In genomic region chr3:48656841-48657281, GRCh38 we compare ENCODE assay signal across 9 cellular contexts. TPM values are rescaled to one million over a fixed set of nuclear protein-coding genes. Genes with fewer than 3 reads are reported as not detected.
DNase-seq lines count a peak whose midpoint lies in the region; ATAC-seq, FAIRE-seq and TF ChIP-seq lines count a peak whose summit lies in the region.
"Had no signal": no experiment of that assay in that cellular context is flagged by ENCODE, and none has a peak within 500 bp of the region (broad histone marks: within the 10 kb centered on the region; RNA-seq: fewer than 3 reads in every experiment).

No MANE protein-coding gene starts in this region.

- no peaks in the 10 kb centered on the region for H3K9me3 Mint-ChIP-seq in activated T-helper 2 cell treated with anti-CD3 and anti-CD28 coated beads, Interferon-gamma antibody, Interleukin-2, Interleukin-4, amounts not matched to agents 10 μg/mL and 5 μg/mL and 100 μg/mL, durations not matched to agents 14 hours and 24 hours and 36 hours
- no peaks in the 10 kb centered on the region for H3K9me3 Mint-ChIP-seq in stimulated activated naive CD8-positive, alpha-beta T cell treated with anti-CD3 and anti-CD28 coated beads, Interleukin-15, amount 100 ng/mL, for 72 hours

- TF ChIP-seq POLR2A in lower leg skin (IDR thresholded peaks at IDR 0.05), result no peak

- peak overlapping the region; percentile 75 for H3K4me3 Mint-ChIP-seq in activated T-helper 2 cell treated with anti-CD3 and anti-CD28 coated beads, Interferon-gamma antibody, Interleukin-2, Interleukin-4, amounts not matched to agents 10 μg/mL and 5 μg/mL and 100 μg/mL, durations not matched to agents 14 hours and 24 hours and 36 hours (ENCODE audit: low read depth)
- H3K4me3 Mint-ChIP-seq in stimulated activated naive CD8-positive, alpha-beta T cell treated with anti-CD3 and anti-CD28 coated beads, Interleukin-15, amount 100 ng/mL, for 72 hours, result peak overlapping the region; percentile 84 to 90

- H3K4me3 ChIP-seq in Jurkat, Clone E6-1 (ENCODE audit: low read length), result peak overlapping the region; percentile 63
- peak overlapping the region; percentile 4 for H3K4me3 ChIP-seq in lower leg skin (ENCODE audit: low read depth, poor library complexity, severe bottlenecking)

- H3K4me1 Mint-ChIP-seq in activated T-helper 2 cell treated with anti-CD3 and anti-CD28 coated beads, Interferon-gamma antibody, Interleukin-2, Interleukin-4, amounts not matched to agents 10 μg/mL and 5 μg/mL and 100 μg/mL, durations not matched to agents 14 hours and 24 hours and 36 hours (ENCODE audit: low read depth), result peaks cover 6% of the 10 kb centered on the region
- peaks cover 43% of the 10 kb centered on the region for H3K4me1 Mint-ChIP-seq in stimulated activated naive CD8-positive, alpha-beta T cell treated with anti-CD3 and anti-CD28 coated beads, Interleukin-15, amount 100 ng/mL, for 72 hours

- intact Hi-C loops in activated T-helper 2 cell treated with anti-CD3 and anti-CD28 coated beads, Interferon-gamma antibody, Interleukin-2, Interleukin-4, amounts not matched to agents 10 μg/mL and 5 μg/mL and 100 μg/mL, durations not matched to agents 14 hours and 24 hours and 36 hours (cut with micrococcal nuclease), result loop anchor here (1.0 to 5.0 kb wide), 4 partner anchors 7 to 470 kb away; partner anchors contain the start of genes CDC25A and SLC26A6
- intact Hi-C loops in lower leg skin (cut with DNase I; ENCODE audit: low total_unique reads), result no loop called here

- peak overlapping the region; percentile 64 for H3K27ac Mint-ChIP-seq in activated T-helper 2 cell treated with anti-CD3 and anti-CD28 coated beads, Interferon-gamma antibody, Interleukin-2, Interleukin-4, amounts not matched to agents 10 μg/mL and 5 μg/mL and 100 μg/mL, durations not matched to agents 14 hours and 24 hours and 36 hours
- H3K27ac Mint-ChIP-seq in stimulated activated naive CD8-positive, alpha-beta T cell treated with anti-CD3 and anti-CD28 coated beads, Interleukin-15, amount 100 ng/mL, for 72 hours, result peak overlapping the region; percentile 87 to 91

- no peak for FAIRE-seq in frontal cortex (lab: Jason Lieb, UNC)

- peak; percentile 68 for DNase-seq in Jurkat, Clone E6-1 (ENCODE audit: low read depth, low spot score)
- DNase-seq in activated T-helper 2 cell treated with anti-CD3 and anti-CD28 coated beads, Interferon-gamma antibody, Interleukin-2, Interleukin-4, amounts not matched to agents 10 μg/mL and 5 μg/mL and 100 μg/mL, durations not matched to agents 14 hours and 24 hours and 36 hours (ENCODE audit: low spot score), result peak; percentile 30
- DNase-seq in lower leg skin (ENCODE audit: low spot score in 2 of 2) (no peak), hepatic stellate cell (ENCODE audit: low spot score) (no peak), frontal cortex (ENCODE audit: low spot score in 2 of 2) (no peak), putamen (ENCODE audit: low spot score) (no peak)
- peak; percentile 50 to 63 for DNase-seq in stimulated activated naive CD8-positive, alpha-beta T cell treated with anti-CD3 and anti-CD28 coated beads, Interleukin-15, amount 100 ng/mL, for 72 hours

- H3K36me3 Mint-ChIP-seq in activated T-helper 2 cell treated with anti-CD3 and anti-CD28 coated beads, Interferon-gamma antibody, Interleukin-2, Interleukin-4, amounts not matched to agents 10 μg/mL and 5 μg/mL and 100 μg/mL, durations not matched to agents 14 hours and 24 hours and 36 hours (ENCODE audit: low read depth), result peaks cover 13% of the 10 kb centered on the region

- TF ChIP-seq CTCF in lower leg skin (IDR thresholded peaks at IDR 0.05), result no peak

- 31 to 60% methylated on average over 16 to 34 of the region's 45 CpGs for WGBS in lower leg skin, 2 donors

- ATAC-seq in stimulated activated naive CD8-positive, alpha-beta T cell treated with anti-CD3 and anti-CD28 coated beads, Interleukin-15, amount 100 ng/mL, for 72 hours, result peak; percentile 26
- no peak for ATAC-seq in HG02885 (IDR thresholded peaks at IDR 0.05; ENCODE audit: poor library complexity, unreplicated experiment)

- peaks cover 4% of the 10 kb centered on the region for H3K27me3 Mint-ChIP-seq in activated T-helper 2 cell treated with anti-CD3 and anti-CD28 coated beads, Interferon-gamma antibody, Interleukin-2, Interleukin-4, amounts not matched to agents 10 μg/mL and 5 μg/mL and 100 μg/mL, durations not matched to agents 14 hours and 24 hours and 36 hours (ENCODE audit: low read depth)
- peaks cover 24% of the 10 kb centered on the region for H3K27me3 Mint-ChIP-seq in stimulated activated naive CD8-positive, alpha-beta T cell treated with anti-CD3 and anti-CD28 coated beads, Interleukin-15, amount 100 ng/mL, for 72 hours

RNA-seq across cellular contexts. Expression of gene CELSR3, which starts 5.8 kb away (rescaled TPM):
- 12.6 TPM for polyA plus RNA-seq in Jurkat, Clone E6-1 (2012; ENCODE audit: insufficient read depth, insufficient read length)
- 16.0 and 16.5 TPM in 2 replicates for total RNA-seq in activated T-helper 2 cell treated with anti-CD3 and anti-CD28 coated beads, Interferon-gamma antibody, Interleukin-2, Interleukin-4, amounts not matched to agents 10 μg/mL and 5 μg/mL and 100 μg/mL, durations not matched to agents 14 hours and 24 hours and 36 hours
- total RNA-seq in lower leg skin, result 1 to 10 TPM in 2 of 4 donors, under 1 TPM in 2; 0.59 to 4.7 (median 1.2) TPM
- total RNA-seq in frontal cortex, result 27.7 TPM

RNA-seq across cellular contexts. Expression of gene SLC26A6, which starts 21.6 kb away (rescaled TPM):
- 38.6 TPM for polyA plus RNA-seq in Jurkat, Clone E6-1 (2012; ENCODE audit: insufficient read depth, insufficient read length)
- total RNA-seq in activated T-helper 2 cell treated with anti-CD3 and anti-CD28 coated beads, Interferon-gamma antibody, Interleukin-2, Interleukin-4, amounts not matched to agents 10 μg/mL and 5 μg/mL and 100 μg/mL, durations not matched to agents 14 hours and 24 hours and 36 hours, result 85.1 and 89.6 TPM in 2 replicates
- total RNA-seq in lower leg skin (10 to 100 TPM in 3 of 4 donors, 1 to 10 TPM in 1; 9.4 to 36.5 (median 17.9) TPM), frontal cortex (4.1 TPM)

RNA-seq across cellular contexts. Expression of gene NCKIPSD, which starts 28.9 kb away (rescaled TPM):
- polyA plus RNA-seq in Jurkat, Clone E6-1 (2012; ENCODE audit: insufficient read depth, insufficient read length), result 34.8 TPM
- 49.8 and 51.4 TPM in 2 replicates for total RNA-seq in activated T-helper 2 cell treated with anti-CD3 and anti-CD28 coated beads, Interferon-gamma antibody, Interleukin-2, Interleukin-4, amounts not matched to agents 10 μg/mL and 5 μg/mL and 100 μg/mL, durations not matched to agents 14 hours and 24 hours and 36 hours
- total RNA-seq in lower leg skin (10 to 100 TPM; 32.0 to 51.0 (median 41.1) TPM), frontal cortex (6.1 TPM)

RNA-seq across cellular contexts. Expression of gene TMEM89, which starts 35.3 kb away (rescaled TPM):
- polyA plus RNA-seq in Jurkat, Clone E6-1 (2012; ENCODE audit: insufficient read depth, insufficient read length), result not detected
- 0.80 and 0.87 TPM in 2 replicates for total RNA-seq in activated T-helper 2 cell treated with anti-CD3 and anti-CD28 coated beads, Interferon-gamma antibody, Interleukin-2, Interleukin-4, amounts not matched to agents 10 μg/mL and 5 μg/mL and 100 μg/mL, durations not matched to agents 14 hours and 24 hours and 36 hours
- not detected for total RNA-seq in lower leg skin
- not detected for total RNA-seq in frontal cortex
- total RNA-seq: NCI-H460 had no signal

RNA-seq across cellular contexts. Expression of gene UQCRC1, which starts 47.4 kb away (rescaled TPM):
- 481 TPM for polyA plus RNA-seq in Jurkat, Clone E6-1 (2012; ENCODE audit: insufficient read depth, insufficient read length)
- 248 and 273 TPM in 2 replicates for total RNA-seq in activated T-helper 2 cell treated with anti-CD3 and anti-CD28 coated beads, Interferon-gamma antibody, Interleukin-2, Interleukin-4, amounts not matched to agents 10 μg/mL and 5 μg/mL and 100 μg/mL, durations not matched to agents 14 hours and 24 hours and 36 hours
- 100 to 1,000 TPM; 240 to 373 (median 334) TPM for total RNA-seq in lower leg skin
- 149 TPM for total RNA-seq in frontal cortex

Comparison
In these comparisons a context has a peak if more than half of its experiments do, and no peak if none do; other contexts are left out.
1. DNase-seq: peak in Jurkat, Clone E6-1 (single experiment), activated T-helper 2 cell treated with anti-CD3 and anti-CD28 coated beads, Interferon-gamma antibody, Interleukin-2, Interleukin-4, amounts not matched to agents 10 μg/mL and 5 μg/mL and 100 μg/mL, durations not matched to agents 14 hours and 24 hours and 36 hours (single experiment) and stimulated activated naive CD8-positive, alpha-beta T cell treated with anti-CD3 and anti-CD28 coated beads, Interleukin-15, amount 100 ng/mL, for 72 hours (2 of 2); none in lower leg skin (0 of 2), hepatic stellate cell (single experiment), frontal cortex (0 of 2) and putamen (single experiment).